In genomic region chr16:68746951-68747350, GRCh38 we compare ENCODE assay signal across 21 cellular contexts. TPM values are rescaled to one million over a fixed set of nuclear protein-coding genes. Genes with fewer than 3 reads are reported as not detected.
DNase-seq lines count a peak whose midpoint lies in the region; ATAC-seq and TF ChIP-seq lines count a peak whose summit lies in the region.
"Had no signal": no experiment of that assay in that cellular context is flagged by ENCODE, and none has a peak within 500 bp of the region (broad histone marks: within the 10 kb centered on the region; RNA-seq: fewer than 3 reads in every experiment).

No MANE protein-coding gene starts in this region.

- H2AK5ac ChIP-seq in H9 (ENCODE audit: insufficient read length, low read length), result no peak overlapping the region
- peak overlapping the region; percentile 55 for H2AK5ac ChIP-seq in mesenchymal stem cell (ENCODE audit: low read length, severe bottlenecking)

- no peak overlapping the region for H4K5ac ChIP-seq in H9 (ENCODE audit: insufficient read length, low read depth, low read length)

- intact Hi-C loops in esophagus muscularis mucosa (cut with DNase I), result no loop called here

- H4K20me1 ChIP-seq in H9 (ENCODE audit: control insufficient read depth, insufficient read depth, insufficient read length), result no peaks in the 10 kb centered on the region

- H3K56ac ChIP-seq in H9 (ENCODE audit: insufficient read length, low read depth, low read length), result no peak overlapping the region

- H3K9me3 Mint-ChIP-seq in H9 (no peaks in the 10 kb centered on the region; a peak in 1 of 5 replicates), WTC11 (no peaks in the 10 kb centered on the region), type B pancreatic cell (no peaks in the 10 kb centered on the region)
- H3K9me3 Mint-ChIP-seq: IgD-negative memory B cell had no signal

- no peak for TF ChIP-seq POLR2A in esophagus muscularis mucosa (IDR thresholded peaks at IDR 0.05; ENCODE audit: low read depth)

- in situ Hi-C loops in brain microvascular endothelial cell (cut with HindIII; ENCODE audit: low pct_ligation_motif_present, low sequenced_read_pairs), result no loop called here

- H3K27me3 ChIP-seq in H9 (ENCODE audit: insufficient read depth, low read length) (no peaks in the 10 kb centered on the region), mesenchymal stem cell (ENCODE audit: control insufficient read depth in 1 of 2, insufficient read depth in 1 of 2, low read length in 2 of 2) (peaks cover 0 to 55% of the 10 kb centered on the region in 2 experiments), brain microvascular endothelial cell (replicated peaks) (no peaks in the 10 kb centered on the region), esophagus muscularis mucosa (peaks cover 0 to 13% (median 0%) of the 10 kb centered on the region in 4 donors)
- H3K27me3 ChIP-seq: BE2C, SJSA1 had no signal

- H3K27me3 Mint-ChIP-seq in H9 (ENCODE audit: low read depth) (no peaks in the 10 kb centered on the region; the same call in 1 of the 2 replicates), WTC11 (ENCODE audit: low read depth) (no peaks in the 10 kb centered on the region), type B pancreatic cell (no peaks in the 10 kb centered on the region)

- DNase-seq in H9 (no peak), WTC11 (ENCODE audit: low spot score) (no peak), mesenchymal stem cell (no peak), type B pancreatic cell (ENCODE audit: extremely low spot score, unreplicated experiment) (no peak), brain microvascular endothelial cell (no peak), esophagus muscularis mucosa (ENCODE audit: extremely low spot score) (no peak)
- DNase-seq: BE2C; CD4-positive, alpha-beta memory T cell; DMS79; NCI-H1105 treated with DMSO at 0.1 percent for 48 hours; NCI-H2029 treated with DMSO at 0.1 percent for 48 hours; NCI-H2171 treated with DMSO at 0.1 percent for 48 hours; NCI-H748 treated with DMSO at 0.1 percent for 48 hours; OCI-M1 had no signal

- H2BK120ac ChIP-seq in H9 (ENCODE audit: low read depth, low read length, poor library complexity, severe bottlenecking) (no peak overlapping the region), mesenchymal stem cell (ENCODE audit: low read depth, low read length) (no peak overlapping the region)

- H3K23ac ChIP-seq in H9 (ENCODE audit: insufficient read length, low read depth, low read length) (no peak overlapping the region), mesenchymal stem cell (ENCODE audit: low read length in 2 of 2) (no peak overlapping the region)

- H3K27ac ChIP-seq in H9 (ENCODE audit: insufficient read length, low read depth, low read length) (no peak overlapping the region), mesenchymal stem cell (ENCODE audit: low read length, poor library complexity, severe bottlenecking) (no peak overlapping the region), brain microvascular endothelial cell (no peak overlapping the region), esophagus muscularis mucosa (replicated peaks in 1 of 4) (no peak overlapping the region)
- H3K27ac ChIP-seq: RWPE1, SJSA1 had no signal

- H3K4me3 Mint-ChIP-seq in H9, result no peak overlapping the region
- H3K4me3 Mint-ChIP-seq in WTC11, result no peak overlapping the region
- peak overlapping the region; percentile 20 for H3K4me3 Mint-ChIP-seq in type B pancreatic cell
- H3K4me3 Mint-ChIP-seq: CD4-positive, alpha-beta memory T cell; IgD-negative memory B cell had no signal

- H3K4me1 ChIP-seq in H9 (ENCODE audit: insufficient read depth, low read length) (peaks cover 7% of the 10 kb centered on the region; the same call in 1 of the 2 replicates), mesenchymal stem cell (ENCODE audit: control insufficient read depth, insufficient read depth, low read depth, low read length) (peaks cover 18% of the 10 kb centered on the region), esophagus muscularis mucosa (no peaks in the 10 kb centered on the region)
- H3K4me1 ChIP-seq: BE2C, SJSA1 had no signal

- no peak overlapping the region for H2BK15ac ChIP-seq in H9 (ENCODE audit: low read depth, low read length)
- no peak overlapping the region for H2BK15ac ChIP-seq in mesenchymal stem cell (ENCODE audit: low read depth, poor library complexity, severe bottlenecking)

- TF ChIP-seq EP300 in esophagus muscularis mucosa (IDR thresholded peaks at IDR 0.05), result no peak

- CTCF ChIA-PET in WTC11 (lab: Charles Lee), result no interaction called here

- H3K79me1 ChIP-seq in H9 (ENCODE audit: insufficient read depth, low read depth, low read length, poor library complexity, severe bottlenecking), result no peaks in the 10 kb centered on the region
- no peaks in the 10 kb centered on the region for H3K79me1 ChIP-seq in mesenchymal stem cell (replicated peaks; ENCODE audit: low read length, poor library complexity, severe bottlenecking)

- H3K14ac ChIP-seq in H9 (ENCODE audit: insufficient read depth, low read length) (no peak overlapping the region), mesenchymal stem cell (ENCODE audit: low read length in 2 of 2) (no peak overlapping the region)

- H3K4me2 ChIP-seq in H9 (ENCODE audit: insufficient read depth, insufficient read length, low read length) (no peak overlapping the region), mesenchymal stem cell (ENCODE audit: low read length, poor library complexity, severe bottlenecking) (no peak overlapping the region)

- H2BK12ac ChIP-seq in H9 (ENCODE audit: insufficient read length, low read depth, low read length), result no peak overlapping the region
- H2BK12ac ChIP-seq in mesenchymal stem cell (ENCODE audit: low read length in 2 of 2), result no peak overlapping the region

- H2BK5ac ChIP-seq in H9 (ENCODE audit: insufficient read length, low read length), result no peak overlapping the region
- no peak overlapping the region for H2BK5ac ChIP-seq in mesenchymal stem cell (ENCODE audit: low read depth, low read length, poor library complexity, severe bottlenecking)

- H3K23me2 ChIP-seq in H9 (ENCODE audit: insufficient read length, low read depth, low read length, poor library complexity, severe bottlenecking), result peaks cover 3% of the 10 kb centered on the region

- H4K91ac ChIP-seq in H9 (ENCODE audit: insufficient read length, low read depth, low read length) (no peak overlapping the region), mesenchymal stem cell (ENCODE audit: low read length) (no peak overlapping the region)

- no peak for ATAC-seq in WTC11
- ATAC-seq in HG03442 (IDR thresholded peaks at IDR 0.05; ENCODE audit: unreplicated experiment), result no peak

- POLR2A ChIA-PET in WTC11 (lab: Charles Lee), result interaction anchor here (1.6 kb wide), 1 partner anchor 10 kb away, joined by 4 read pairs; the partner anchor contains the start of gene CDH1

- H3K9me3 ChIP-seq in H9 (ENCODE audit: control insufficient read depth, low read depth, low read length) (no peaks in the 10 kb centered on the region), mesenchymal stem cell (ENCODE audit: control insufficient read depth, low read length) (no peaks in the 10 kb centered on the region), esophagus muscularis mucosa (no peaks in the 10 kb centered on the region)
- H3K9me3 ChIP-seq: BE2C, HAP-1, SJSA1 had no signal

- H3K4me1 Mint-ChIP-seq in H9, result peaks cover 59 to 70% of the 10 kb centered on the region in 2 experiments
- peaks cover 68% of the 10 kb centered on the region for H3K4me1 Mint-ChIP-seq in WTC11
- H3K4me1 Mint-ChIP-seq in type B pancreatic cell (ENCODE audit: unreplicated experiment), result peaks cover 22% of the 10 kb centered on the region
- H3K4me1 Mint-ChIP-seq: CD4-positive, alpha-beta memory T cell; IgD-negative memory B cell had no signal

- H3K4me3 ChIP-seq in mesenchymal stem cell (ENCODE audit: insufficient read depth in 1 of 2, low read depth in 1 of 2, low read length in 2 of 2) (no peak overlapping the region), brain microvascular endothelial cell (ENCODE audit: low read depth, low read length) (no peak overlapping the region), esophagus muscularis mucosa (no peak overlapping the region)
- H3K4me3 ChIP-seq: HAP-1, SJSA1 had no signal

- no peak overlapping the region for H4K8ac ChIP-seq in H9 (replicated peaks; ENCODE audit: insufficient read length, low read depth, low read length)
- no peak overlapping the region for H4K8ac ChIP-seq in mesenchymal stem cell (ENCODE audit: low read length)

- no peak overlapping the region for H3K9ac ChIP-seq in H9 (ENCODE audit: extremely low read depth, insufficient read length, low read length)
- no peak overlapping the region for H3K9ac ChIP-seq in mesenchymal stem cell (ENCODE audit: low read length)

- H3K4ac ChIP-seq in H9 (ENCODE audit: low read depth, low read length), result no peak overlapping the region
- H3K4ac ChIP-seq in mesenchymal stem cell (ENCODE audit: low read depth in 1 of 2, low read length in 2 of 2), result no peak overlapping the region

- peaks cover 7% of the 10 kb centered on the region; the same call in 1 of the 2 replicates for H3K79me2 ChIP-seq in H9 (ENCODE audit: insufficient read depth, low read length)

- H3K27ac Mint-ChIP-seq in H9 (peak overlapping the region; percentile 68 to 89 (median 76); a peak in 5 of 7 replicates), WTC11 (peak overlapping the region; percentile 82), type B pancreatic cell (peak overlapping the region; percentile 83)
- H3K27ac Mint-ChIP-seq: CD4-positive, alpha-beta memory T cell; IgD-negative memory B cell had no signal

- H3K18ac ChIP-seq in H9 (ENCODE audit: insufficient read length, low read depth, low read length), result no peak overlapping the region
- no peak overlapping the region for H3K18ac ChIP-seq in mesenchymal stem cell (ENCODE audit: low read depth in 1 of 2, low read length in 2 of 2)

- no peaks in the 10 kb centered on the region for H3K36me3 ChIP-seq in mesenchymal stem cell (ENCODE audit: control insufficient read depth in 1 of 2, insufficient read depth in 2 of 2, low read depth in 1 of 2, low read length in 2 of 2)
- no peaks in the 10 kb centered on the region for H3K36me3 ChIP-seq in brain microvascular endothelial cell (replicated peaks)
- H3K36me3 ChIP-seq in esophagus muscularis mucosa, result no peaks in the 10 kb centered on the region
- H3K36me3 ChIP-seq: BE2C, HAP-1, SJSA1 had no signal

- no peak overlapping the region for H3T11ph ChIP-seq in H9 (ENCODE audit: low read length)

- H2AFZ ChIP-seq in H9 (ENCODE audit: low read length) (no peak overlapping the region), mesenchymal stem cell (ENCODE audit: low read depth, low read length) (no peak overlapping the region)

- no peak overlapping the region for H2BK20ac ChIP-seq in H9 (ENCODE audit: low read depth, low read length, poor library complexity, severe bottlenecking)

- peaks cover 7 to 42% (median 33%) of the 10 kb centered on the region in 3 experiments; a peak in 6 of 7 replicates for H3K36me3 Mint-ChIP-seq in H9 (ENCODE audit: insufficient read depth in 1 of 3, low read depth in 3 of 3)
- H3K36me3 Mint-ChIP-seq in WTC11, result peaks cover 15% of the 10 kb centered on the region
- peaks cover 8% of the 10 kb centered on the region for H3K36me3 Mint-ChIP-seq in type B pancreatic cell
- H3K36me3 Mint-ChIP-seq: CD4-positive, alpha-beta memory T cell; IgD-negative memory B cell had no signal

- TF ChIP-seq CTCF in H9 (conservative IDR thresholded peaks at IDR 0.05) (no peak), WTC11 (IDR thresholded peaks at IDR 0.05) (no peak), type B pancreatic cell (conservative IDR thresholded peaks at IDR 0.05) (no peak), brain microvascular endothelial cell (IDR thresholded peaks at IDR 0.05; ENCODE audit: low read depth, low read length, missing control alignments) (no peak), esophagus muscularis mucosa (IDR thresholded peaks at IDR 0.05) (no peak)

RNA-seq across cellular contexts. Expression of gene CDH1, which starts 9.9 kb away (rescaled TPM):
- 202 and 237 TPM in 2 replicates for total RNA-seq in H9 (2021)
- 265 to 281 TPM (median 278 TPM) in 3 replicates for total RNA-seq in WTC11 (2021)
- not detected for polyA plus RNA-seq in mesenchymal stem cell (2013, experiment 1 of 2)
- polyA plus RNA-seq in mesenchymal stem cell (2013, experiment 2 of 2), result 0.03 TPM
- 190 and 544 TPM in 2 replicates for total RNA-seq in type B pancreatic cell (ENCODE audit: low replicate concordance)
- total RNA-seq in esophagus muscularis mucosa, result under 1 TPM; 0.17 to 0.83 (median 0.51) TPM
- total RNA-seq: LHCN-M2, NCI-H460 had no signal
- polyA plus RNA-seq: IgD-negative memory B cell had no signal

Comparison
In these comparisons a context has a peak if more than half of its experiments do, and no peak if none do; other contexts are left out.
1. RNA of gene CDH1, which starts 9.9 kb away (total RNA-seq): 265 to 281 TPM in WTC11, 202 to 237 TPM in H9 and 190 to 544 TPM in type B pancreatic cell; 0.17 to 0.83 TPM in esophagus muscularis mucosa; every median in the first group is over 100 times any median in the second.
2. Peak in every context shown above with its lines, with median percentiles within 50 percentile points of each other: H3K27ac Mint-ChIP-seq.